In the genomic region with DNA sequence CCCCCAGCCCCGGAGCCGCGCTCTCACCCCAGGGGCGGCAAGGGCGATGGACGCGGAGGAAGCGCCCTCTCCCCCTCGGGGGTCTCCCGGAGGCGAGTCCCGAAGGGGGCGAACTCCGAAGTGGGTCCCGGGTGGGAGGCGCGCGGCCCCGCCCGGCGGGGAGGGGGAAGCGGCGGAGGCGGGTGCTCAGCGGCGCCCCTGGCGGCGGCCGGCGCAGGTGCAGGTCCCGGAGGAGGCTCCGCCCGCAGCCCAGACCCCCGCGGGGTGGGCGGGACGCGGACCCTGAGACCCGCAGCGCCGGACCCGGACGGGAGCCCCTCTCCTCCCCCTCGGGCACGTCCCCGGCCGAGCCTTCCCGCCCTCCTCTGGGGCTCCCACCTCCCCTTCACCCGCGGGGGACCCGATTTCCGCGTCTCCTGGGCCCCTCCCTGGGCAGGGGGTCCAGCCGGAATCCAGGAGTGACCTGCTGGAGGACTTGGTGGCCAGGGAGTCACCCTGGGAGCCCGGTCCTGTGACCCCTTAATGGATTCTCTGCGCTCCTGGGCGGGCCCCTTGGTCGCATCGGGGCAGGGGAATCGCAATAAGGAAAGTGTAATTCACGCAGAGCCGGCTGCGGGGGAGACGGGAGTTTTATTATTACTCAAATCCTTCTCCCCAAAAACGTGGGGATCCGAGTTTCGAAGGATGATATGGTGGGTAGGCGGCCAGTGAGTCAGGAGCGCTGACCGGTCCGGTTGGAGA, we compare ENCODE assay signal across 11 cellular contexts. TPM values are rescaled to one million over a fixed set of nuclear protein-coding genes. Genes with fewer than 3 reads are reported as not detected.
DNase-seq lines count a peak whose midpoint lies in the region; ATAC-seq and TF ChIP-seq lines count a peak whose summit lies in the region.
"Not testable (repeated sequence)": the region's sequence is repeated elsewhere in the genome, so short reads cannot be mapped to it uniquely, and the experiment has no call there.
"Had no signal": no experiment of that assay in that cellular context is flagged by ENCODE, and none has a peak within 500 bp of the region (broad histone marks: within the 10 kb centered on the region; RNA-seq: fewer than 3 reads in every experiment).

No MANE protein-coding gene starts in this region.

- not testable (repeated sequence) for H3K27me3 Mint-ChIP-seq in Caco-2 (ENCODE audit: insufficient read depth, unreplicated experiment); activated T-helper 2 cell treated with anti-CD3 and anti-CD28 coated beads, Interferon-gamma antibody, Interleukin-2, Interleukin-4, amounts not matched to agents 10 μg/mL and 5 μg/mL and 100 μg/mL, durations not matched to agents 14 hours and 24 hours and 36 hours (ENCODE audit: low read depth); effector memory CD8-positive, alpha-beta T cell

- H3K4me3 Mint-ChIP-seq in Caco-2 (ENCODE audit: unreplicated experiment) = peak overlapping the region; percentile 43
- peak overlapping the region; percentile 90 for H3K4me3 Mint-ChIP-seq in activated T-helper 2 cell treated with anti-CD3 and anti-CD28 coated beads, Interferon-gamma antibody, Interleukin-2, Interleukin-4, amounts not matched to agents 10 μg/mL and 5 μg/mL and 100 μg/mL, durations not matched to agents 14 hours and 24 hours and 36 hours (ENCODE audit: low read depth)
- H3K4me3 Mint-ChIP-seq in effector memory CD8-positive, alpha-beta T cell = peak overlapping the region; percentile 95 to 97

- DNase-seq in Caco-2; activated T-helper 2 cell treated with anti-CD3 and anti-CD28 coated beads, Interferon-gamma antibody, Interleukin-2, Interleukin-4, amounts not matched to agents 10 μg/mL and 5 μg/mL and 100 μg/mL, durations not matched to agents 14 hours and 24 hours and 36 hours (ENCODE audit: low spot score); effector memory CD8-positive, alpha-beta T cell; kidney epithelial cell (ENCODE audit: low read depth); osteoblast (ENCODE audit: insufficient read length, low spot score, missing footprints): not testable (repeated sequence)

- H3K4me3 ChIP-seq in Caco-2 (ENCODE audit: low read depth, low read length) = not testable (repeated sequence)
- H3K4me3 ChIP-seq in OCI-LY3 (ENCODE audit: low read length) (0 out of 2 replicates have a peak overlapping the region, but pooled peaks have one; percentile 43), kidney epithelial cell (ENCODE audit: low read depth, low read length) (peak overlapping the region; percentile 24), osteoblast (ENCODE audit: insufficient read depth, low read length) (peak overlapping the region; percentile 39), thymus (ENCODE audit: low read length) (peak overlapping the region; percentile 16)

- BruUV-seq in Caco-2 (replicated peaks; lab: Mats Ljungman, UMichigan) = not testable (repeated sequence)

- H3K4me1 Mint-ChIP-seq in Caco-2 (ENCODE audit: low read depth, unreplicated experiment) = peaks cover 18% of the 10 kb centered on the region
- peaks cover 26% of the 10 kb centered on the region for H3K4me1 Mint-ChIP-seq in activated T-helper 2 cell treated with anti-CD3 and anti-CD28 coated beads, Interferon-gamma antibody, Interleukin-2, Interleukin-4, amounts not matched to agents 10 μg/mL and 5 μg/mL and 100 μg/mL, durations not matched to agents 14 hours and 24 hours and 36 hours (ENCODE audit: low read depth)
- H3K4me1 Mint-ChIP-seq in effector memory CD8-positive, alpha-beta T cell (ENCODE audit: low read depth in 2 of 2) = peaks cover 44 to 50% of the 10 kb centered on the region in 2 donors

- not testable (repeated sequence) for H3K9ac ChIP-seq in OCI-LY3 (ENCODE audit: low read length)

- not testable (repeated sequence) for H4K20me1 ChIP-seq in OCI-LY3 (ENCODE audit: insufficient read depth, low read length); osteoblast (ENCODE audit: insufficient read depth, low read length)

- intact Hi-C loops in Caco-2 (cut with micrococcal nuclease; ENCODE audit: unreplicated experiment) = not testable (repeated sequence)
- intact Hi-C loops in activated T-helper 2 cell treated with anti-CD3 and anti-CD28 coated beads, Interferon-gamma antibody, Interleukin-2, Interleukin-4, amounts not matched to agents 10 μg/mL and 5 μg/mL and 100 μg/mL, durations not matched to agents 14 hours and 24 hours and 36 hours (cut with micrococcal nuclease) = loop anchor here (5.0 kb wide), 1 partner anchor 104 kb away; the partner anchor contains the start of genes BET1L and RIC8A

- CTCF ChIA-PET in Caco-2 (lab: Charles Lee) = not testable (repeated sequence)

- not testable (repeated sequence) for H3K9me3 Mint-ChIP-seq in Caco-2 (ENCODE audit: unreplicated experiment); activated T-helper 2 cell treated with anti-CD3 and anti-CD28 coated beads, Interferon-gamma antibody, Interleukin-2, Interleukin-4, amounts not matched to agents 10 μg/mL and 5 μg/mL and 100 μg/mL, durations not matched to agents 14 hours and 24 hours and 36 hours; effector memory CD8-positive, alpha-beta T cell

- not testable (repeated sequence) for H3K36me3 Mint-ChIP-seq in Caco-2 (ENCODE audit: insufficient read depth, unreplicated experiment)
- H3K36me3 Mint-ChIP-seq in activated T-helper 2 cell treated with anti-CD3 and anti-CD28 coated beads, Interferon-gamma antibody, Interleukin-2, Interleukin-4, amounts not matched to agents 10 μg/mL and 5 μg/mL and 100 μg/mL, durations not matched to agents 14 hours and 24 hours and 36 hours (ENCODE audit: low read depth) = peaks cover 45% of the 10 kb centered on the region
- peaks cover 47% of the 10 kb centered on the region for H3K36me3 Mint-ChIP-seq in effector memory CD8-positive, alpha-beta T cell (ENCODE audit: insufficient read depth)

- H3K27ac Mint-ChIP-seq in Caco-2 (ENCODE audit: unreplicated experiment) = not testable (repeated sequence)
- peak overlapping the region; percentile 91 for H3K27ac Mint-ChIP-seq in activated T-helper 2 cell treated with anti-CD3 and anti-CD28 coated beads, Interferon-gamma antibody, Interleukin-2, Interleukin-4, amounts not matched to agents 10 μg/mL and 5 μg/mL and 100 μg/mL, durations not matched to agents 14 hours and 24 hours and 36 hours
- H3K27ac Mint-ChIP-seq in effector memory CD8-positive, alpha-beta T cell = peak overlapping the region; percentile 96 to 97

- TF ChIP-seq CTCF in Caco-2 (IDR thresholded peaks at IDR 0.05; ENCODE audit: insufficient read depth in 1 of 2, low read depth in 1 of 2, low read length in 1 of 2, severe bottlenecking in 1 of 2, unreplicated experiment in 1 of 2); OCI-LY3 (IDR thresholded peaks at IDR 0.05; ENCODE audit: low read depth, low read length); kidney epithelial cell (IDR thresholded peaks at IDR 0.05; ENCODE audit: insufficient read depth, low read length, poor library complexity, severe bottlenecking); osteoblast (IDR thresholded peaks at IDR 0.05; ENCODE audit: extremely low read depth, low read depth, low read length): not testable (repeated sequence)

- not testable (repeated sequence) for H3K79me2 ChIP-seq in OCI-LY3 (ENCODE audit: low read length)
- peaks cover 19% of the 10 kb centered on the region for H3K79me2 ChIP-seq in osteoblast (ENCODE audit: insufficient read depth, low read length)

- not testable (repeated sequence) for H3K27ac ChIP-seq in OCI-LY3 (ENCODE audit: low read length); osteoblast (ENCODE audit: low read depth, low read length)
- H3K27ac ChIP-seq in thymus (ENCODE audit: low read depth) = peak overlapping the region; percentile 70

- H3K36me3 ChIP-seq in Caco-2 (ENCODE audit: control insufficient read depth, insufficient read depth, low read length); OCI-LY3 (replicated peaks; ENCODE audit: low read depth, low read length); kidney epithelial cell (ENCODE audit: control insufficient read depth, insufficient read depth, low read length); osteoblast (ENCODE audit: insufficient read depth, low read length); thymus (ENCODE audit: control insufficient read depth, insufficient read depth): not testable (repeated sequence)

- not testable (repeated sequence) for H2AFZ ChIP-seq in OCI-LY3 (ENCODE audit: low read depth, low read length); osteoblast (ENCODE audit: low read length)

- peak; percentile 43 for ATAC-seq in HG02623 (IDR thresholded peaks at IDR 0.05; ENCODE audit: unreplicated experiment)
- ATAC-seq in effector memory CD8-positive, alpha-beta T cell (replicated peaks) = peak; percentile 19

- not testable (repeated sequence) for H3K9me3 ChIP-seq in Caco-2; OCI-LY3 (ENCODE audit: insufficient read depth, low read length); osteoblast (ENCODE audit: low read depth, low read length); thymus (ENCODE audit: control insufficient read depth)

- 7% methylated on average over 10 of the region's 71 CpGs for WGBS in thymus

- H3K4me1 ChIP-seq in Caco-2 = peaks cover 28% of the 10 kb centered on the region
- H3K4me1 ChIP-seq in OCI-LY3 (ENCODE audit: low read length) = peaks cover 19% of the 10 kb centered on the region
- peaks cover 31% of the 10 kb centered on the region for H3K4me1 ChIP-seq in osteoblast (ENCODE audit: insufficient read depth, low read length)
- H3K4me1 ChIP-seq in thymus (ENCODE audit: control insufficient read depth, insufficient read depth, low read length) = peaks cover 32% of the 10 kb centered on the region

- not testable (repeated sequence) for H3K27me3 ChIP-seq in Caco-2 (replicated peaks; ENCODE audit: control insufficient read depth, insufficient read depth, low read length); OCI-LY3 (ENCODE audit: low read depth, low read length); kidney epithelial cell (ENCODE audit: control insufficient read depth, insufficient read depth, low read length); thymus (ENCODE audit: control insufficient read depth, insufficient read depth)
- H3K27me3 ChIP-seq in osteoblast (ENCODE audit: insufficient read depth, low read length) = peaks cover 12% of the 10 kb centered on the region

- peak overlapping the region; percentile 38; the same call in 1 of the 2 replicates for H3K4me2 ChIP-seq in OCI-LY3 (ENCODE audit: low read length)
- peak overlapping the region; percentile 51 for H3K4me2 ChIP-seq in osteoblast (ENCODE audit: insufficient read depth, low read length)

- POLR2A ChIA-PET in Caco-2 (lab: Charles Lee) = not testable (repeated sequence)

RNA-seq across cellular contexts. Expression of gene IFITM1, which starts 2.7 kb away (rescaled TPM):
- total RNA-seq in Caco-2 (2022) (3.0 and 3.2 TPM in 2 replicates), kidney epithelial cell (38.2 and 42.4 TPM in 2 replicates), osteoblast (48.6 and 64.4 TPM in 2 replicates)
- total RNA-seq in activated T-helper 2 cell treated with anti-CD3 and anti-CD28 coated beads, Interferon-gamma antibody, Interleukin-2, Interleukin-4, amounts not matched to agents 10 μg/mL and 5 μg/mL and 100 μg/mL, durations not matched to agents 14 hours and 24 hours and 36 hours = 256 and 260 TPM in 2 replicates
- polyA plus RNA-seq in thymus = 463 TPM

RNA-seq across cellular contexts. Expression of gene IFITM2, which starts 3.6 kb away (rescaled TPM):
- total RNA-seq in Caco-2 (2022) (7.0 and 7.3 TPM in 2 replicates), kidney epithelial cell (39.9 and 55.0 TPM in 2 replicates), osteoblast (54.5 and 105 TPM in 2 replicates)
- 680 and 689 TPM in 2 replicates for total RNA-seq in activated T-helper 2 cell treated with anti-CD3 and anti-CD28 coated beads, Interferon-gamma antibody, Interleukin-2, Interleukin-4, amounts not matched to agents 10 μg/mL and 5 μg/mL and 100 μg/mL, durations not matched to agents 14 hours and 24 hours and 36 hours
- 467 TPM for polyA plus RNA-seq in thymus

RNA-seq across cellular contexts. Expression of gene IFITM3, which starts 9.5 kb away (rescaled TPM):
- total RNA-seq in Caco-2 (2022) (6.9 and 12.4 TPM in 2 replicates), kidney epithelial cell (93.7 and 125 TPM in 2 replicates), osteoblast (98.4 and 116 TPM in 2 replicates)
- total RNA-seq in activated T-helper 2 cell treated with anti-CD3 and anti-CD28 coated beads, Interferon-gamma antibody, Interleukin-2, Interleukin-4, amounts not matched to agents 10 μg/mL and 5 μg/mL and 100 μg/mL, durations not matched to agents 14 hours and 24 hours and 36 hours = 3.5 and 3.7 TPM in 2 replicates
- 636 TPM for polyA plus RNA-seq in thymus

RNA-seq across cellular contexts. Expression of gene IFITM5, which starts 11.9 kb away (rescaled TPM):
- total RNA-seq in Caco-2 (2022) (not detected in 2 replicates), kidney epithelial cell (not detected in 2 replicates), osteoblast (not detected in 2 replicates)
- not detected in 2 replicates for total RNA-seq in activated T-helper 2 cell treated with anti-CD3 and anti-CD28 coated beads, Interferon-gamma antibody, Interleukin-2, Interleukin-4, amounts not matched to agents 10 μg/mL and 5 μg/mL and 100 μg/mL, durations not matched to agents 14 hours and 24 hours and 36 hours
- polyA plus RNA-seq in thymus = 0.25 TPM
- total RNA-seq: cerebellum, mesenteric fat pad, PC-9 had no signal

RNA-seq across cellular contexts. Expression of gene PGGHG, which starts 22.3 kb away (rescaled TPM):
- total RNA-seq in Caco-2 (2022) = 59.6 and 66.5 TPM in 2 replicates
- 62.0 and 62.8 TPM in 2 replicates for total RNA-seq in activated T-helper 2 cell treated with anti-CD3 and anti-CD28 coated beads, Interferon-gamma antibody, Interleukin-2, Interleukin-4, amounts not matched to agents 10 μg/mL and 5 μg/mL and 100 μg/mL, durations not matched to agents 14 hours and 24 hours and 36 hours
- total RNA-seq in kidney epithelial cell = 10.5 and 13.1 TPM in 2 replicates
- total RNA-seq in osteoblast = 7.7 and 8.7 TPM in 2 replicates
- 900 TPM for polyA plus RNA-seq in thymus

Comparison
In these comparisons a context has a peak if more than half of its experiments do, and no peak if none do; other contexts are left out.
1. H3K4me3 Mint-ChIP-seq: peak in every context shown above with its lines; median percentile 96 in effector memory CD8-positive, alpha-beta T cell; 90 in activated T-helper 2 cell treated with anti-CD3 and anti-CD28 coated beads, Interferon-gamma antibody, Interleukin-2, Interleukin-4, amounts not matched to agents 10 μg/mL and 5 μg/mL and 100 μg/mL, durations not matched to agents 14 hours and 24 hours and 36 hours; 43 in Caco-2.